ENCODE assay signal across 8 cellular contexts in the genomic region with DNA sequence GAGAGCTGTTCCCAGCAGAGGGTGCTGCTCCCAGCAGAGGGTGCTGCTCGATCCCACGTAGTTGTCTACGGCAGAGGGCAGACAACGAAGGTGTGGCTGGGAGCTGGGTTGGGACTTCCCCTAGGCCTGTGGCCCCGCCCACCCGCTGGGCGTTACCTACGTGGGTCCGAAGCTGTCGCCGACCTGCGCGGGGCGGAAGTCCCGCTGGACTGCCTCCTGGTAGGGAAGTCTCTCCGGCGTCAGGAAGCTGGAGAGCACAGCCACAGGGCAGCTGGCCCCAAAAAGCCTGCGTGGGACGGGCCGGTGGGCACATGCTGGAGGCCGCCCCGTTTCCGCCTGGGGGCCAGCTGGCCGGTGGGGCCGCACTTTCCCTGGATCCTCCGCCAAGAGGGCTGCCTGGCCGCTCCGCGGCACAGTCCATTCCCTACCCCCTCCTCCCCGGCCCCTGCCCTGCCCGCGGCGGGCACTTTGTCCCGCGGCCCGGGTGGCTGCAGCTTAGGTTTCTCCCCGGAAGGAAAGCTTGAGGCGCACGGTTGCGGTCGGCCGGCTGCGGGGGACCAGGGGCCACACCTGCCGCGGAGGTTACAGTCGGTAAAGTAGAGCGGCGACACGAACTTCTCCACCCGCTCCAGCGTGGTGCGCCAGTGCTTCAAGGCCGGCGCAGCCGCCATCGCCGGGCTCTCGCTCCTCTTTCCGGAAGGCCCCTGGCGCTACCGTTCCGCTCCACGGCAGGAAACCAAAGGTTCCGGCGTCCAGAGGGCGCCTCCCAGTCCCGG. TPM values are rescaled to one million over a fixed set of nuclear protein-coding genes. Genes with fewer than 3 reads are reported as not detected.
DNase-seq lines count a peak whose midpoint lies in the region; ATAC-seq and TF ChIP-seq lines count a peak whose summit lies in the region.

A gene (minus strand): TSS at position 695 of the 776 bp plus-strand sequence. CDS start 24 bp downstream, at position 671.

- peaks cover 22% of the 10 kb centered on the region for H3K4me1 Mint-ChIP-seq in activated naive CD8-positive, alpha-beta T cell treated with anti-CD3 and anti-CD28 coated beads, Interleukin-2, amount 10 ng/mL, durations not matched to agents 7 days and 5 days

- H3K4me2 ChIP-seq in SU-DHL-6 (ENCODE audit: low read depth, low read length, poor library complexity, severe bottlenecking) = peak within 1 kb of the TSS; percentile 85

- H3K27me3 Mint-ChIP-seq in activated naive CD8-positive, alpha-beta T cell treated with anti-CD3 and anti-CD28 coated beads, Interleukin-2, amount 10 ng/mL, durations not matched to agents 7 days and 5 days = no peaks in the 10 kb centered on the region

- TF ChIP-seq EP300 in ovary (IDR thresholded peaks at IDR 0.05) = no peak

- WGBS in ovary, 3 donors = 1% methylated on average over 24 to 67 of the region's 67 CpGs
- WGBS in thyroid gland, 2 donors = 0 to 1% methylated on average over 15 to 20 of the region's 67 CpGs

- peak; percentile 68 for TF ChIP-seq POLR2A in ovary (IDR thresholded peaks at IDR 0.05)
- peak; percentile 46 to 90 for TF ChIP-seq POLR2A in thyroid gland (IDR thresholded peaks at IDR 0.05)

- H3F3A ChIP-seq in SU-DHL-6 (ENCODE audit: insufficient read depth) = peaks cover 28% of the 10 kb centered on the region

- peak within 1 kb of the TSS; percentile 89 for H3K4me3 Mint-ChIP-seq in activated naive CD8-positive, alpha-beta T cell treated with anti-CD3 and anti-CD28 coated beads, Interleukin-2, amount 10 ng/mL, durations not matched to agents 7 days and 5 days

- peak within 1 kb of the TSS; percentile 76 for H3K9ac ChIP-seq in SU-DHL-6 (ENCODE audit: low read length)

- 0 out of 2 replicates have a peak, but pooled peaks cover 2% of the 10 kb centered on the region for H3K36me3 ChIP-seq in SU-DHL-6 (ENCODE audit: low read length)
- no peaks in the 10 kb centered on the region for H3K36me3 ChIP-seq in ovary
- H3K36me3 ChIP-seq in thyroid gland = peaks cover 18 to 46% of the 10 kb centered on the region in 2 donors

- ATAC-seq in HG02759 (IDR thresholded peaks at IDR 0.05; ENCODE audit: unreplicated experiment) = peak; percentile 88
- ATAC-seq in activated naive CD8-positive, alpha-beta T cell treated with anti-CD3 and anti-CD28 coated beads, Interleukin-2, amount 10 ng/mL, durations not matched to agents 7 days and 5 days (ENCODE audit: low read depth) = peak; percentile 91

- peak within 1 kb of the TSS; percentile 86 for H3K27ac ChIP-seq in SU-DHL-6 (ENCODE audit: low read depth, low read length)
- H3K27ac ChIP-seq in ovary = peak within 1 kb of the TSS; percentile 63 to 93
- peak within 1 kb of the TSS; percentile 88 to 95 (median 91) for H3K27ac ChIP-seq in thyroid gland

- peak within 1 kb of the TSS; percentile 68 for H2AFZ ChIP-seq in SU-DHL-6 (ENCODE audit: low read depth, low read length, severe bottlenecking)

- no peaks in the 10 kb centered on the region for H4K20me1 ChIP-seq in SU-DHL-6 (ENCODE audit: low read depth, low read length)

- peak within 1 kb of the TSS; percentile 91 for H3K27ac Mint-ChIP-seq in activated naive CD8-positive, alpha-beta T cell treated with anti-CD3 and anti-CD28 coated beads, Interleukin-2, amount 10 ng/mL, durations not matched to agents 7 days and 5 days

- peak; percentile 87 for TF ChIP-seq CTCF in GM12873 (IDR thresholded peaks at IDR 0.05; ENCODE audit: insufficient read depth, low read depth, low read length, missing control alignments)
- peak; percentile 81 for TF ChIP-seq CTCF in SU-DHL-6 (IDR thresholded peaks at IDR 0.05; ENCODE audit: insufficient read depth, low read length, poor library complexity, severe bottlenecking)
- peak; percentile 47 to 83 (median 69) for TF ChIP-seq CTCF in ovary (IDR thresholded peaks at IDR 0.05)
- TF ChIP-seq CTCF in thyroid gland (IDR thresholded peaks at IDR 0.05) = peak in 5 of 6 experiments; percentile 10 to 88 (median 78)

- no peaks in the 10 kb centered on the region for H3K9me2 ChIP-seq in SU-DHL-6 (replicated peaks; ENCODE audit: insufficient read depth, low read length)

- POLR2A ChIA-PET in activated naive CD8-positive, alpha-beta T cell treated with anti-CD3 and anti-CD28 coated beads, Interleukin-2, amount 10 ng/mL, durations not matched to agents 7 days and 5 days (lab: Charles Lee) = interaction anchor here (0.6 to 3.6 kb wide), 24 partner anchors 9 to 1238 kb away, joined by 3 to 110 read pairs (median 4); a partner anchor contains a TSS

- intact Hi-C loops in head of caudate nucleus (cut with DNase I) = loop anchor here (2.0 to 10.0 kb wide), 2 partner anchors 87 to 277 kb away; a partner anchor contains a TSS
- intact Hi-C loops in ovary (cut with DNase I) = loop anchor here in 3 of 4 donors (5.0 to 10.0 kb wide), 3 partner anchors 84 to 327 kb away; a partner anchor contains a TSS
- intact Hi-C loops in thyroid gland (cut with DNase I) = loop anchor here (5.0 to 10.0 kb wide), 3 partner anchors 84 to 314 kb away; a partner anchor contains a TSS

- H3K9me3 ChIP-seq in SU-DHL-6 (ENCODE audit: insufficient read depth, low read length) (no peaks in the 10 kb centered on the region), ovary (no peaks in the 10 kb centered on the region), thyroid gland (no peaks in the 10 kb centered on the region)

- peak; percentile 85 for DNase-seq in NCI-H128 (lab: John Stamatoyannopoulos, UW; ENCODE audit: unreplicated experiment)
- DNase-seq in activated naive CD8-positive, alpha-beta T cell treated with anti-CD3 and anti-CD28 coated beads, Interleukin-2, amount 10 ng/mL, durations not matched to agents 7 days and 5 days = peak; percentile 94
- DNase-seq in head of caudate nucleus = peak; percentile 82 to 97 (median 92)
- DNase-seq in ovary = peak; percentile 93 to 94 (median 94)
- peak; percentile 98 for DNase-seq in thyroid gland

- peak within 1 kb of the TSS; percentile 71 for H3K4me3 ChIP-seq in SU-DHL-6 (ENCODE audit: insufficient read depth, low read length, poor library complexity, severe bottlenecking)
- H3K4me3 ChIP-seq in ovary = peak within 1 kb of the TSS; percentile 97
- peak within 1 kb of the TSS; percentile 58 to 88 (median 87) for H3K4me3 ChIP-seq in thyroid gland (replicated peaks in 1 of 3)

- no peaks in the 10 kb centered on the region for H3K79me2 ChIP-seq in SU-DHL-6 (ENCODE audit: insufficient read depth, low read length)

- H3K27me3 ChIP-seq in SU-DHL-6 (ENCODE audit: low read length) (no peaks in the 10 kb centered on the region), ovary (no peaks in the 10 kb centered on the region), thyroid gland (no peaks in the 10 kb centered on the region)

- peaks cover 17% of the 10 kb centered on the region for H3K36me3 Mint-ChIP-seq in activated naive CD8-positive, alpha-beta T cell treated with anti-CD3 and anti-CD28 coated beads, Interleukin-2, amount 10 ng/mL, durations not matched to agents 7 days and 5 days

- H3K4me1 ChIP-seq in ovary (ENCODE audit: insufficient read depth) (peaks cover 12% of the 10 kb centered on the region), thyroid gland (peaks cover 13 to 18% of the 10 kb centered on the region in 2 donors)

- no peaks in the 10 kb centered on the region for H3K9me3 Mint-ChIP-seq in activated naive CD8-positive, alpha-beta T cell treated with anti-CD3 and anti-CD28 coated beads, Interleukin-2, amount 10 ng/mL, durations not matched to agents 7 days and 5 days

RNA-seq across cellular contexts. Expression of the gene that starts here (rescaled TPM):
- total RNA-seq in activated naive CD8-positive, alpha-beta T cell treated with anti-CD3 and anti-CD28 coated beads, Interleukin-2, amount 10 ng/mL, durations not matched to agents 7 days and 5 days = 100 to 1,000 TPM; 232 to 235 TPM
- total RNA-seq in ovary (100 to 1,000 TPM; 166 to 277 (median 223) TPM), thyroid gland (100 to 1,000 TPM; 200 to 357 (median 226) TPM)
- 100 to 1,000 TPM in 1 of 2 donors, 10 to 100 TPM in 1; 48.9 to 247 TPM for polyA plus RNA-seq in ovary

Comparison
In these comparisons a context has a peak if more than half of its experiments do, and no peak if none do; other contexts are left out.
1. Peak in every context shown above with its lines: DNase-seq, ATAC-seq, H3K4me3 ChIP-seq and H3K27ac ChIP-seq.